8 cellular contexts compared by ENCODE assay signal in the genomic region with DNA sequence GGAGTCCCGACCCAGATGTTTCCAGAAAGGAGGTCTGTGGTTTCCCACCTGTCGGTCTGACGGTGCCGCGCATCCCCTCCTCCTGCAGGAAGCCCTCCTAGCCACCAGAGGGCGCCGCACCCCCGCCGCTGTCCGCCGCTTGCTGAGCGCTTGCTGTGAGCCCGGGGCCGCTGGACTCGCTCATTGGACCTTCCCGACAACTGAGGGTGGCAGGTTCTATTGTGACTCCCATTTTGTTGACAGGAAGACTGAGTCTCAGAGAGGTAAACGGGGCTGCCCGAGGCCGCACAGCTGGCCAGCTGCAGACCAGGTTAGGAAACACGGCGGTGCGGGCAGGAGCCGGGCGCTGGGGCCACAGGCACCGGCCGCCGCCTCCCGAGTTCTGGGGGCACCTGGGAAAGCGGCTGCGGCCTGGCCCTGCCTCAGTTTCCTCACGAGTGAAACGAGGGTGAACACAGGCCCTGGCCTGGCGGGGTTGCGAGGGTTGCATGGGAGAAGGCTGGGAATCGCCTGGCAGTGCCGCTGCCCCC.
DNase-seq lines count a peak whose midpoint lies in the region; ATAC-seq and TF ChIP-seq lines count a peak whose summit lies in the region.

No MANE protein-coding gene starts in this region.

- peak overlapping the region; percentile 11 to 38; a peak in 2 of 4 replicates for H3K4me3 ChIP-seq in Panc1 (ENCODE audit: low read depth in 2 of 2, low read length in 2 of 2)
- H3K4me3 ChIP-seq in psoas muscle = no peak overlapping the region

- H3K36me3 ChIP-seq in Panc1 (ENCODE audit: control insufficient read depth, insufficient read depth, low read length) = no peaks in the 10 kb centered on the region
- H3K36me3 ChIP-seq in psoas muscle (ENCODE audit: insufficient read depth in 1 of 2, low read depth in 1 of 2) = no peaks in the 10 kb centered on the region

- H3K4me1 ChIP-seq in Panc1 (ENCODE audit: control insufficient read depth, insufficient read depth, low read length) (peaks cover 58% of the 10 kb centered on the region), psoas muscle (peaks cover 67% of the 10 kb centered on the region)

- POLR2A ChIA-PET in Panc1 (lab: Charles Lee) = no interaction called here

- no peaks in the 10 kb centered on the region for H3K9me3 ChIP-seq in Panc1 (ENCODE audit: control insufficient read depth, insufficient read depth, low read depth, low read length)
- H3K9me3 ChIP-seq in psoas muscle = no peaks in the 10 kb centered on the region

- in situ Hi-C loops in Panc1 (cut with HindIII; ENCODE audit: low pct_unique_long_range_greater_than_20kb, low sequenced_read_pairs) = no loop called here

- peaks cover 6% of the 10 kb centered on the region for H3K4me1 Mint-ChIP-seq in activated T-helper 17 cell treated with anti-CD3 and anti-CD28 coated beads, Interleukin-2, amount 50 U/mL, for 72 hours

- no peaks in the 10 kb centered on the region for H3K9me3 Mint-ChIP-seq in activated T-helper 17 cell treated with anti-CD3 and anti-CD28 coated beads, Interleukin-2, amount 50 U/mL, for 72 hours

- intact Hi-C loops in Panc1 (cut with micrococcal nuclease; ENCODE audit: unreplicated experiment) = no loop called here
- intact Hi-C loops in psoas muscle (cut with DNase I) = no loop called here

- no peaks in the 10 kb centered on the region for H3K27me3 Mint-ChIP-seq in activated T-helper 17 cell treated with anti-CD3 and anti-CD28 coated beads, Interleukin-2, amount 50 U/mL, for 72 hours

- H3K27me3 ChIP-seq in Panc1 (ENCODE audit: control insufficient read depth, insufficient read depth, low read length) (no peaks in the 10 kb centered on the region), psoas muscle (ENCODE audit: insufficient read depth in 3 of 3, low read length in 2 of 3) (no peaks in the 10 kb centered on the region)

- no TSS peak for BruUV-seq in Panc1 (replicated peaks; lab: Mats Ljungman, UMichigan)

- CTCF ChIA-PET in Panc1 (lab: Charles Lee) = no interaction called here

- H3K27ac ChIP-seq in Panc1 (ENCODE audit: low read length) = peak overlapping the region; percentile 68; the same call in 1 of the 2 replicates
- H3K27ac ChIP-seq in psoas muscle = no peak overlapping the region

- H3K4me3 Mint-ChIP-seq in activated T-helper 17 cell treated with anti-CD3 and anti-CD28 coated beads, Interleukin-2, amount 50 U/mL, for 72 hours = peak overlapping the region; percentile 29

- TF ChIP-seq CTCF in Panc1 (IDR thresholded peaks at IDR 0.05) (peak; percentile 96), psoas muscle (IDR thresholded peaks at IDR 0.05) (peak; percentile 65)

- ATAC-seq in Panc1 (peak; percentile 78), psoas muscle (peak in 1 of 4 donors; percentile 21)
- ATAC-seq in activated T-helper 17 cell treated with anti-CD3 and anti-CD28 coated beads, Interleukin-2, amount 50 U/mL, for 72 hours (replicated peaks) = peak; percentile 47

- H3K36me3 Mint-ChIP-seq in activated T-helper 17 cell treated with anti-CD3 and anti-CD28 coated beads, Interleukin-2, amount 50 U/mL, for 72 hours (ENCODE audit: low read depth) = no peaks in the 10 kb centered on the region

- WGBS in psoas muscle, 3 donors = 64 to 74% (median 71%) methylated on average over 35 to 36 of the region's 36 CpGs

- DNase-seq in GM19238 (ENCODE audit: insufficient read length, low spot score) (peak; percentile 74), Panc1 (ENCODE audit: low read depth, low spot score) (peak; percentile 22), germinal center (ENCODE audit: low spot score) (peak; percentile 84), psoas muscle (peak; percentile 68 to 84), NCI-H446 (lab: John Stamatoyannopoulos, UW) (no peak), inferior parietal cortex (ENCODE audit: extremely low spot score) (no peak), NCI-H1436 treated with DMSO at 0.1 percent for 48 hours (lab: John Stamatoyannopoulos, UW) (no peak)

- no peak overlapping the region for H3K27ac Mint-ChIP-seq in activated T-helper 17 cell treated with anti-CD3 and anti-CD28 coated beads, Interleukin-2, amount 50 U/mL, for 72 hours

Comparison
In these comparisons a context has a peak if more than half of its experiments do, and no peak if none do; other contexts are left out.
1. DNase-seq: peak in GM19238 (single experiment), Panc1 (single experiment), germinal center (single experiment) and psoas muscle (2 of 2); none in NCI-H446 (0 of 2), inferior parietal cortex (single experiment) and NCI-H1436 treated with DMSO at 0.1 percent for 48 hours (single experiment).